In the genomic region with DNA sequence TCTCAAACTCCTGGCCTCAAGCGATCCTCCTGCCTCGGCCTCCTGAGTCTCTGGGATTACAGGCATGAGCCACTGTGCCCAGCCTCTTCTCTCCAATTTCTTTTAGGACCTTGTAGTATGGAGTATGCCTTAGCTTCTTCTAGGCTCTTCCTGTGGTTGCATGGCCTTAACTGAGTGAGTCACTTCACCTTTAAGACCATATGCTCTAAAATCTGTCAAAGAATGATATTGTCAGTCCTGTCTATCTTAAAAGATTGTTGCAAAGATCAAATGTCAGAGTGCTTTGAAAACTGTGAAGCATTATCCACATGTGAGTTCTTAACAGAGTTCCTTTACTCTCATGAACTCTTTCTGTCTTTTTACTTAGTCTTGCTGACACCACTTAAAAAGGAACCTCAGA, we compare ENCODE assay signal across 8 cellular contexts. TPM values are rescaled to one million over a fixed set of nuclear protein-coding genes. Genes with fewer than 3 reads are reported as not detected.
DNase-seq lines count a peak whose midpoint lies in the region; ATAC-seq and TF ChIP-seq lines count a peak whose summit lies in the region.

No MANE protein-coding gene starts in this region.

- no peak for TF ChIP-seq CTCF in fibroblast of mammary gland (conservative IDR thresholded peaks at IDR 0.05; ENCODE audit: control insufficient read depth, insufficient read depth, low read depth, low read length)

- peak overlapping the region; percentile 63 for H3K27ac Mint-ChIP-seq in activated CD8-positive, alpha-beta memory T cell treated with anti-CD3 and anti-CD28 coated beads, Interleukin-2, amount 10 ng/mL, durations not matched to agents 7 days and 5 days
- peak overlapping the region; percentile 70 for H3K27ac Mint-ChIP-seq in stimulated activated naive CD8-positive, alpha-beta T cell treated with anti-CD3 and anti-CD28 coated beads, Interleukin-15, Interleukin-2, amounts not matched to agents 100 ng/mL and 50 ng/mL, for 24 hours

- H3K36me3 Mint-ChIP-seq in activated CD8-positive, alpha-beta memory T cell treated with anti-CD3 and anti-CD28 coated beads, Interleukin-2, amount 10 ng/mL, durations not matched to agents 7 days and 5 days = peaks cover 37% of the 10 kb centered on the region
- no peaks in the 10 kb centered on the region for H3K36me3 Mint-ChIP-seq in stimulated activated naive CD8-positive, alpha-beta T cell treated with anti-CD3 and anti-CD28 coated beads, Interleukin-15, Interleukin-2, amounts not matched to agents 100 ng/mL and 50 ng/mL, for 24 hours (ENCODE audit: low read depth)

- DNase-seq in activated CD8-positive, alpha-beta memory T cell treated with anti-CD3 and anti-CD28 coated beads, Interleukin-2, amount 10 ng/mL, durations not matched to agents 7 days and 5 days = no peak
- DNase-seq in activated CD8-positive, alpha-beta memory T cell treated with anti-CD3 and anti-CD28 coated beads, Interleukin-2, amount 50 U/mL, for 48 hours = no peak
- DNase-seq in SW480 (ENCODE audit: low spot score) = peak; percentile 32
- peak; percentile 62 for DNase-seq in fibroblast of mammary gland (ENCODE audit: low read depth)
- DNase-seq in NCI-H1930 (lab: John Stamatoyannopoulos, UW) = no peak
- DNase-seq in SIG-M5 (lab: John Stamatoyannopoulos, UW) = no peak
- DNase-seq in Ammon's horn (ENCODE audit: low spot score) = no peak

- H3K9me3 Mint-ChIP-seq in activated CD8-positive, alpha-beta memory T cell treated with anti-CD3 and anti-CD28 coated beads, Interleukin-2, amount 10 ng/mL, durations not matched to agents 7 days and 5 days (ENCODE audit: low read depth) = no peaks in the 10 kb centered on the region
- no peaks in the 10 kb centered on the region for H3K9me3 Mint-ChIP-seq in stimulated activated naive CD8-positive, alpha-beta T cell treated with anti-CD3 and anti-CD28 coated beads, Interleukin-15, Interleukin-2, amounts not matched to agents 100 ng/mL and 50 ng/mL, for 24 hours

- no peak overlapping the region for H3K4me3 ChIP-seq in fibroblast of mammary gland (ENCODE audit: control insufficient read depth, low read depth, low read length)

- ATAC-seq in activated CD8-positive, alpha-beta memory T cell treated with anti-CD3 and anti-CD28 coated beads, Interleukin-2, amount 10 ng/mL, durations not matched to agents 7 days and 5 days = peak; percentile 66

- H3K27me3 Mint-ChIP-seq in activated CD8-positive, alpha-beta memory T cell treated with anti-CD3 and anti-CD28 coated beads, Interleukin-2, amount 10 ng/mL, durations not matched to agents 7 days and 5 days = no peaks in the 10 kb centered on the region
- no peaks in the 10 kb centered on the region for H3K27me3 Mint-ChIP-seq in stimulated activated naive CD8-positive, alpha-beta T cell treated with anti-CD3 and anti-CD28 coated beads, Interleukin-15, Interleukin-2, amounts not matched to agents 100 ng/mL and 50 ng/mL, for 24 hours

- CTCF ChIA-PET in activated CD8-positive, alpha-beta memory T cell treated with anti-CD3 and anti-CD28 coated beads, Interleukin-2, amount 10 ng/mL, durations not matched to agents 7 days and 5 days (lab: Charles Lee) = interaction anchor here (0.9 to 1.4 kb wide), 6 partner anchors 9 to 159 kb away, joined by 3 to 10 read pairs (median 4); a partner anchor contains a TSS

- no peak overlapping the region for H3K4me3 Mint-ChIP-seq in activated CD8-positive, alpha-beta memory T cell treated with anti-CD3 and anti-CD28 coated beads, Interleukin-2, amount 10 ng/mL, durations not matched to agents 7 days and 5 days
- peak overlapping the region; percentile 35 for H3K4me3 Mint-ChIP-seq in stimulated activated naive CD8-positive, alpha-beta T cell treated with anti-CD3 and anti-CD28 coated beads, Interleukin-15, Interleukin-2, amounts not matched to agents 100 ng/mL and 50 ng/mL, for 24 hours

- peaks cover 72% of the 10 kb centered on the region for H3K4me1 Mint-ChIP-seq in activated CD8-positive, alpha-beta memory T cell treated with anti-CD3 and anti-CD28 coated beads, Interleukin-2, amount 10 ng/mL, durations not matched to agents 7 days and 5 days
- peaks cover 58% of the 10 kb centered on the region for H3K4me1 Mint-ChIP-seq in stimulated activated naive CD8-positive, alpha-beta T cell treated with anti-CD3 and anti-CD28 coated beads, Interleukin-15, Interleukin-2, amounts not matched to agents 100 ng/mL and 50 ng/mL, for 24 hours (ENCODE audit: low read depth)

RNA-seq across cellular contexts. Expression of a gene that starts 37.2 kb away (rescaled TPM):
- 100 to 1,000 TPM in 1 of 2 experiments, 10 to 100 TPM in 1; 96.1 to 130 TPM for total RNA-seq in activated CD8-positive, alpha-beta memory T cell treated with anti-CD3 and anti-CD28 coated beads, Interleukin-2, amount 10 ng/mL, durations not matched to agents 7 days and 5 days

Comparison
In these comparisons a context has a peak if more than half of its experiments do, and no peak if none do; other contexts are left out.
1. DNase-seq: peak in SW480 (single experiment) and fibroblast of mammary gland (single experiment); none in activated CD8-positive, alpha-beta memory T cell treated with anti-CD3 and anti-CD28 coated beads, Interleukin-2, amount 10 ng/mL, durations not matched to agents 7 days and 5 days (single experiment), activated CD8-positive, alpha-beta memory T cell treated with anti-CD3 and anti-CD28 coated beads, Interleukin-2, amount 50 U/mL, for 48 hours (single experiment), NCI-H1930 (0 of 2), SIG-M5 (single experiment) and Ammon's horn (single experiment).